ENCODE assay signal across 1 cellular context in genomic region chr12:82745062-82745461, GRCh38.
TF ChIP-seq lines count a peak whose summit lies in the region.

No MANE protein-coding gene starts in this region.

TF ChIP-seq in WTC11, 78 proteins besides CTCF, POLR2A, EP300 and RAD21 (continued from another document):
- TF ChIP-seq E2F1 (CRISPR knock-in tag; IDR thresholded peaks at IDR 0.05) = no peak
